ENCODE assay signal across 14 cellular contexts in genomic region chr7:7799138-7799537, GRCh38.
DNase-seq lines count a peak whose midpoint lies in the region; ATAC-seq, FAIRE-seq and TF ChIP-seq lines count a peak whose summit lies in the region.
"Had no signal": no experiment of that assay in that cellular context is flagged by ENCODE, and none has a peak within 500 bp of the region (broad histone marks: within the 10 kb centered on the region; RNA-seq: fewer than 3 reads in every experiment).

No MANE protein-coding gene starts in this region.

- peak overlapping the region; percentile 64 for H3K4me2 ChIP-seq in A549

- no peak for FAIRE-seq in A549 (lab: Jason Lieb, UNC)
- FAIRE-seq: colon had no signal

- TF ChIP-seq RAD21 in A549 (conservative IDR thresholded peaks at IDR 0.05 in 1 of 2, IDR thresholded peaks at IDR 0.05 in 1 of 2): no peak; a peak in 1 of 5 replicates

- TF ChIP-seq POLR2A in A549 (IDR thresholded peaks at IDR 0.05; ENCODE audit: low read length): no peak

- H3K27ac ChIP-seq in A549: peak overlapping the region; percentile 20 to 27; a peak in 4 of 6 replicates
- H3K27ac ChIP-seq: BLaER1 treated with 17β-estradiol and CSF1 and Interleukin-3, amounts not matched to agents 10 nM and 100 nM; neutrophil had no signal

- TF ChIP-seq CTCF in A549 (IDR thresholded peaks at IDR 0.05) (no peak), foreskin fibroblast (IDR thresholded peaks at IDR 0.05; ENCODE audit: low read depth, low read length) (no peak)

- POLR2A ChIA-PET in A549 (lab: Yijun Ruan, JAX): no interaction called here

- H3K9me3 ChIP-seq in A549: peaks cover 8% of the 10 kb centered on the region; the same call in 1 of the 3 replicates
- H3K9me3 ChIP-seq: neutrophil had no signal

- TF ChIP-seq EP300 in A549 (IDR thresholded peaks at IDR 0.05): no peak; a peak in 1 of 5 replicates

- peaks cover 48% of the 10 kb centered on the region for H3K4me1 ChIP-seq in A549

- WGBS in A549 (ENCODE audit: missing lambda C conversion rate): 5% methylated on average over 4 of the region's 4 CpGs

- CTCF ChIA-PET in A549 (lab: Yijun Ruan, JAX): no interaction called here

- peak; percentile 62 to 82; a peak in 4 of 6 replicates for ATAC-seq in A549
- no peak for ATAC-seq in GM21515 (IDR thresholded peaks at IDR 0.05; ENCODE audit: unreplicated experiment)
- no peak for ATAC-seq in HG02623 (IDR thresholded peaks at IDR 0.05; ENCODE audit: unreplicated experiment)
- ATAC-seq: left cardiac atrium had no signal

- DNase-seq in A549 (ENCODE audit: low read depth in 1 of 2, low spot score in 1 of 2) (peak; percentile 33 to 83), ELR (ENCODE audit: low read depth) (peak; percentile 67), foreskin fibroblast (peak; percentile 34 to 70), NOMO-1 treated with dmso at 0.1 percent for 144 hours (lab: John Stamatoyannopoulos, UW; ENCODE audit: unreplicated experiment) (no peak), medulla oblongata (ENCODE audit: extremely low spot score) (no peak)
- DNase-seq: left cardiac atrium; NCI-H187; stimulated activated CD4-positive, alpha-beta T cell treated with anti-CD3 and anti-CD28 coated beads, Interleukin-15, amount 100 ng/mL, for 24 hours had no signal

- no peak overlapping the region for H3K4me3 ChIP-seq in A549
- H3K4me3 ChIP-seq in foreskin fibroblast (ENCODE audit: low read depth in 1 of 2, low read length in 2 of 2): no peak overlapping the region
- H3K4me3 ChIP-seq: BLaER1 treated with 17β-estradiol and CSF1 and Interleukin-3, amounts not matched to agents 10 nM and 100 nM had no signal

TF ChIP-seq in A549, 52 proteins besides CTCF, POLR2A, EP300 and RAD21 (continues in another document):
- TF ChIP-seq RNF2 (IDR thresholded peaks at IDR 0.05; ENCODE audit: borderline replicate concordance, low read depth) (no peak), NPAS2 (CRISPR knock-in tag; IDR thresholded peaks at IDR 0.05; ENCODE audit: borderline replicate concordance) (no peak), HOXB5 (CRISPR knock-in tag; IDR thresholded peaks at IDR 0.05) (no peak), ZC3H11A (IDR thresholded peaks at IDR 0.05) (no peak), GATA3 (IDR thresholded peaks at IDR 0.05; ENCODE audit: borderline replicate concordance) (peak; percentile 91), RARB (CRISPR knock-in tag; IDR thresholded peaks at IDR 0.05) (no peak), MAX (IDR thresholded peaks at IDR 0.05) (peak; percentile 61), CBX2 (IDR thresholded peaks at IDR 0.05; ENCODE audit: borderline replicate concordance, low read depth) (no peak), JUNB (IDR thresholded peaks at IDR 0.05) (peak; percentile 75), ELK1 (IDR thresholded peaks at IDR 0.05; ENCODE audit: low read depth, low read length) (no peak), ZFP36 (IDR thresholded peaks at IDR 0.05; ENCODE audit: borderline replicate concordance, partially characterized antibody) (no peak), POLR2AphosphoS2 (conservative IDR thresholded peaks at IDR 0.05; ENCODE audit: low read length) (no peak), ATOH8 (CRISPR knock-in tag; IDR thresholded peaks at IDR 0.05; ENCODE audit: low read depth) (no peak), KDM1A (IDR thresholded peaks at IDR 0.05; ENCODE audit: low read depth) (no peak), ESRRA (IDR thresholded peaks at IDR 0.05; ENCODE audit: borderline replicate concordance, low read length) (no peak), USF2 (IDR thresholded peaks at IDR 0.05) (no peak), FOSL2 (IDR thresholded peaks at IDR 0.05) (peak; percentile 77), FOSL2 (CRISPR knock-in tag; IDR thresholded peaks at IDR 0.05) (peak; percentile 93)

TF ChIP-seq in PFSK-1, 5 proteins besides CTCF, POLR2A, EP300 and RAD21:
- TF ChIP-seq REST (IDR thresholded peaks at IDR 0.05; ENCODE audit: insufficient read depth in 1 of 2, low read depth in 2 of 2, low read length in 2 of 2) (no peak), FOXP2 (optimal IDR thresholded peaks at IDR 0.05; ENCODE audit: borderline replicate concordance, extremely low read depth, extremely low read length, insufficient read depth) (peak; percentile 28)

Comparison
In these comparisons a context has a peak if more than half of its experiments do, and no peak if none do; other contexts are left out.
1. ATAC-seq: peak in A549 (2 of 2); none in GM21515 (single experiment) and HG02623 (single experiment).
2. DNase-seq: peak in A549 (2 of 2), ELR (single experiment) and foreskin fibroblast (2 of 2); none in NOMO-1 treated with dmso at 0.1 percent for 144 hours (single experiment) and medulla oblongata (single experiment).